Comparison of ENCODE assay signal across 28 cellular contexts in the genomic region with DNA sequence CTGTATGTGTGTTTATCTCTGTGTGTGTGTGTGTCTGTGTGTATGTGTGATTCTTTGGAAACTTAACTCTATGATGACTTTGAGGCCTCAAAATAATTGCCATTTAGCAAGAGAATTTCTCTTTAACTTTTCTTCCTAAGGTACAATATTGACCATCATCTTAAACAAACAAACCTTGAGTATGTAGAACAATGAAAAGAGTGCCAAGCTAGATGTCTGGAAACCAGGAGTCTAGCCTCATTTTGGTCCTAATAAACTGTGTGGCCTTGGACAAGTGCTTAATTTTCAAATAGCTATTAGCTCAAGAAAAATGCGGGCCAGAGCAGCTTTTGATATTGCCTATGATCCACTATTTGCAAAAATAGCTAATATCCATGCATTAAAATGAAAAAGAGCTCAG.
"Had no signal": no experiment of that assay in that cellular context is flagged by ENCODE, and none has a peak within 500 bp of the region (broad histone marks: within the 10 kb centered on the region; RNA-seq: fewer than 3 reads in every experiment).

No MANE protein-coding gene starts in this region.

- FAIRE-seq: astrocyte had no signal

- DNase-seq: activated effector memory CD4-positive, alpha-beta T cell treated with anti-CD3 and anti-CD28 coated beads, Interleukin-2, amount 50 U/mL, for 16 hours; activated effector memory CD4-positive, alpha-beta T cell treated with Interleukin-2 at 50 U/mL for 16 hours; activated gamma-delta T cell; activated gamma-delta T cell treated with Interleukin-2 at 50 U/mL for 16 hours; activated naive CD4-positive, alpha-beta T cell; activated naive CD4-positive, alpha-beta T cell treated with anti-CD3 and anti-CD28 coated beads for 36 hours; activated naive CD4-positive, alpha-beta T cell treated with anti-CD3 and anti-CD28 coated beads, Interleukin-2, amount 10 ng/mL, durations not matched to agents 7 days and 5 days; activated naive CD4-positive, alpha-beta T cell treated with anti-CD3 and anti-CD28 coated beads, Interleukin-2, amount 50 U/mL, for 16 hours; activated naive CD4-positive, alpha-beta T cell treated with Interleukin-2 at 50 U/mL for 16 hours; activated naive CD8-positive, alpha-beta T cell treated with anti-CD3 and anti-CD28 coated beads for 36 hours; activated naive CD8-positive, alpha-beta T cell treated with anti-CD3 and anti-CD28 coated beads, Interleukin-2, amount 10 ng/mL, durations not matched to agents 7 days and 5 days; activated naive CD8-positive, alpha-beta T cell treated with anti-CD3 and anti-CD28 coated beads, Interleukin-2, amount 50 U/mL, for 24 hours; activated T-cell treated with anti-CD3 and anti-CD28 coated beads, Interleukin-2, amount 50 U/mL, for 1 hour; activated T-cell treated with anti-CD3 and anti-CD28 coated beads, Interleukin-2, amount 50 U/mL, for 24 hours; activated T-cell treated with anti-CD3 and anti-CD28 coated beads, Interleukin-2, amount 50 U/mL, for 4 hours; activated T-cell treated with anti-CD3 and anti-CD28 coated beads, Interleukin-2, amount 50 U/mL, for 48 hours; activated T-cell treated with anti-CD3 and anti-CD28 coated beads, Interleukin-2, amount 50 U/mL, for 72 hours; adrenal gland; amniotic stem cell; amygdala; anterior cingulate cortex; aorta; body of pancreas; brain microvascular endothelial cell; caudate nucleus; central memory CD4-positive, alpha-beta T cell; cerebellar nuclear complex had no signal
